In genomic region chr1:61864501-61864900, GRCh38 we compare ENCODE assay signal across 21 cellular contexts.
A peak's percentile ranks its signal among the peaks of the same experiment; 100 is the strongest.
DNase-seq lines count a peak whose midpoint lies in the region; ATAC-seq and TF ChIP-seq lines count a peak whose summit lies in the region.
"Had no signal": no experiment of that assay in that cellular context is flagged by ENCODE, and none has a peak within 500 bp of the region (broad histone marks: within the 10 kb centered on the region; RNA-seq: fewer than 3 reads in every experiment).

No MANE protein-coding gene starts in this region.

- H3K4me2 ChIP-seq in smooth muscle cell, result peak overlapping the region; percentile 16
- H3K4me2 ChIP-seq: A549 had no signal

- ATAC-seq in right cardiac atrium (no peak), HG02623 (IDR thresholded peaks at IDR 0.05; ENCODE audit: unreplicated experiment) (no peak), GM19467 (IDR thresholded peaks at IDR 0.05; ENCODE audit: unreplicated experiment) (no peak)
- ATAC-seq: A549 had no signal

- H3K36me3 ChIP-seq in left ventricle myocardium inferior (peaks cover 12% of the 10 kb centered on the region), SJSA1 (no peaks in the 10 kb centered on the region), smooth muscle cell (ENCODE audit: low read depth) (no peaks in the 10 kb centered on the region)
- H3K36me3 ChIP-seq: BE2C, MG63 had no signal

- H3K4me3 ChIP-seq in left ventricle myocardium inferior, result no peak overlapping the region
- no peak overlapping the region for H3K4me3 ChIP-seq in right cardiac atrium (ENCODE audit: low read length)
- no peak overlapping the region for H3K4me3 ChIP-seq in SJSA1
- H3K4me3 ChIP-seq in smooth muscle cell, result no peak overlapping the region
- H3K4me3 ChIP-seq: A549, MG63 had no signal

- no peaks in the 10 kb centered on the region for H3K9me3 ChIP-seq in left ventricle myocardium inferior (replicated peaks)
- H3K9me3 ChIP-seq in right cardiac atrium (ENCODE audit: control insufficient read depth, low read length), result no peaks in the 10 kb centered on the region
- no peaks in the 10 kb centered on the region for H3K9me3 ChIP-seq in SJSA1 (replicated peaks)
- no peaks in the 10 kb centered on the region for H3K9me3 ChIP-seq in smooth muscle cell (replicated peaks; ENCODE audit: low read depth)
- H3K9me3 ChIP-seq: A549, BE2C, Caco-2, MG63 had no signal

- no peaks in the 10 kb centered on the region for H4K20me1 ChIP-seq in smooth muscle cell (ENCODE audit: low read depth)

- H3K79me2 ChIP-seq in smooth muscle cell (ENCODE audit: low read depth), result no peaks in the 10 kb centered on the region

- no peaks in the 10 kb centered on the region for H3F3A ChIP-seq in smooth muscle cell (ENCODE audit: low read depth)

- no peak overlapping the region for H3K9ac ChIP-seq in smooth muscle cell (ENCODE audit: low read depth)

- intact Hi-C loops in left ventricle myocardium inferior (cut with micrococcal nuclease) (no loop called here), right cardiac atrium (cut with DNase I) (no loop called here)

- H3K27ac ChIP-seq in left ventricle myocardium inferior (replicated peaks) (peak overlapping the region; percentile 28), right cardiac atrium (ENCODE audit: low read length) (no peak overlapping the region), SJSA1 (peak overlapping the region; percentile 23; the same call in 1 of the 2 replicates), smooth muscle cell (ENCODE audit: low read depth) (no peak overlapping the region)
- H3K27ac ChIP-seq: A549, RWPE1 had no signal

- H2AFZ ChIP-seq in smooth muscle cell (ENCODE audit: low read depth), result no peak overlapping the region

- H3K4me1 ChIP-seq in left ventricle myocardium inferior, result peaks cover 8% of the 10 kb centered on the region
- H3K4me1 ChIP-seq in right cardiac atrium (ENCODE audit: control insufficient read depth, insufficient read depth, low read length), result no peaks in the 10 kb centered on the region
- H3K4me1 ChIP-seq in SJSA1 (replicated peaks), result peaks cover 10% of the 10 kb centered on the region
- H3K4me1 ChIP-seq in smooth muscle cell (ENCODE audit: low read depth), result no peaks in the 10 kb centered on the region
- H3K4me1 ChIP-seq: A549, BE2C, Caco-2 had no signal

- WGBS in right cardiac atrium, result 79% methylated on average over 7 of the region's 7 CpGs
- 58% methylated on average over 7 of the region's 7 CpGs for WGBS in smooth muscle cell (ENCODE audit: low lambda C conversion rate)

- no peaks in the 10 kb centered on the region for H3K27me3 ChIP-seq in left ventricle myocardium inferior (ENCODE audit: low read depth)
- H3K27me3 ChIP-seq in right cardiac atrium (ENCODE audit: control insufficient read depth, insufficient read depth), result no peaks in the 10 kb centered on the region
- H3K27me3 ChIP-seq in SJSA1 (replicated peaks), result no peaks in the 10 kb centered on the region
- H3K27me3 ChIP-seq in smooth muscle cell (ENCODE audit: low read depth), result no peaks in the 10 kb centered on the region
- H3K27me3 ChIP-seq: BE2C, MG63 had no signal

- no peak for DNase-seq in left ventricle myocardium inferior
- no peak for DNase-seq in right cardiac atrium
- DNase-seq in NCI-H2171 treated with DMSO at 0.1 percent for 48 hours (lab: John Stamatoyannopoulos, UW), result peak; percentile 85
- peak; percentile 46 to 61 for DNase-seq in SJSA1 (ENCODE audit: low read depth in 1 of 2, low spot score in 2 of 2)
- no peak for DNase-seq in smooth muscle cell (lab: John Stamatoyannopoulos, UW; ENCODE audit: unreplicated experiment)
- no peak for DNase-seq in NCI-H2107 (lab: John Stamatoyannopoulos, UW)
- DNase-seq: BE2C; Caco-2; CD4-positive, alpha-beta T cell; DMS153; GF-D8; MG63; NCI-H187 treated with DMSO at 0.1 percent for 48 hours; NCI-H510A; NCI-H774; SIG-M5; T-helper 1 cell had no signal

- TF ChIP-seq CTCF in left ventricle myocardium inferior (IDR thresholded peaks at IDR 0.05; ENCODE audit: borderline replicate concordance), result no peak
- no peak for TF ChIP-seq CTCF in smooth muscle cell (IDR thresholded peaks at IDR 0.05; ENCODE audit: borderline replicate concordance, insufficient read depth, poor library complexity, severe bottlenecking)

Comparison
In these comparisons a context has a peak if more than half of its experiments do, and no peak if none do; other contexts are left out.
1. H3K27ac ChIP-seq: peak in left ventricle myocardium inferior (single experiment) and SJSA1 (single experiment); none in right cardiac atrium (single experiment) and smooth muscle cell (single experiment).
2. DNase-seq: peak in NCI-H2171 treated with DMSO at 0.1 percent for 48 hours (single experiment) and SJSA1 (2 of 2); none in left ventricle myocardium inferior (single experiment), right cardiac atrium (0 of 3), smooth muscle cell (single experiment) and NCI-H2107 (single experiment).